In the genomic region with DNA sequence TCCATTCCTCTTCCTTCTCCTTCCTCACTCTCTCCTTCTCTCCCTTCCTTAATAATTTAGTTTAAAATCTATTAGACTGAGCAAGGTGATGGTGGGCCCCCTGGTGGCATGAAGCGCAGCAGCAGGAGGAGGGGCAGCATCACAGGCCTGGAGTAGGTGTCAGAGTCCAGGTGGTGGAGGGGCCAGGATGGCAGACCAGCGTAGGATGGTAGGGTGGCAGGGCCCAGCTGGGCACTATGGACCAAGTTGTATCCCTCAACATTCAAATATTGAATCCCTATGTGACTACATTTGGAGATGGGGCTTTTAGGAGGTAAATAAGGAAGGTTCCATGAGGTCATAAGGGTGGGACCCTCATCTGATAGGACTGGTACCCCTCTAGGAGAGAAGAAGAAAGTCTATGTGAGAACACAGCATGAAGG, we compare ENCODE assay signal across 8 cellular contexts.
DNase-seq lines count a peak whose midpoint lies in the region; ATAC-seq and TF ChIP-seq lines count a peak whose summit lies in the region.

No MANE protein-coding gene starts in this region.

- H3K4me1 ChIP-seq in Caco-2 (no peaks in the 10 kb centered on the region), MM.1S (ENCODE audit: low read length) (no peaks in the 10 kb centered on the region), right lobe of liver (no peaks in the 10 kb centered on the region)

- H3K27ac Mint-ChIP-seq in Caco-2 (ENCODE audit: unreplicated experiment): no peak overlapping the region
- H3K27ac Mint-ChIP-seq in chondrocyte (ENCODE audit: unreplicated experiment): no peak overlapping the region

- intact Hi-C loops in Caco-2 (cut with micrococcal nuclease; ENCODE audit: unreplicated experiment) (loop anchor here (1.0 to 2.0 kb wide), 3 partner anchors 26 to 226 kb away; no protein-coding TSS in a partner anchor), right lobe of liver (cut with DNase I) (loop anchor here (5.0 to 10.0 kb wide), 2 partner anchors 164 to 226 kb away; partner anchors contain the start of gene PDE9A (in 1 of the 2))

- CTCF ChIA-PET in Caco-2 (lab: Charles Lee): interaction anchor here (1.1 kb wide), 1 partner anchor 225 kb away, joined by 4 read pairs; no protein-coding TSS in a partner anchor

- H4K20me1 ChIP-seq in MM.1S (ENCODE audit: insufficient read depth, low read length): no peaks in the 10 kb centered on the region

- BruUV-seq in Caco-2 (replicated peaks; lab: Mats Ljungman, UMichigan): no TSS peak

- H3K27me3 ChIP-seq in Caco-2 (replicated peaks; ENCODE audit: control insufficient read depth, insufficient read depth, low read length) (no peaks in the 10 kb centered on the region), MM.1S (replicated peaks; ENCODE audit: insufficient read depth, low read length) (peaks cover 20% of the 10 kb centered on the region; the same call in 1 of the 2 replicates), right lobe of liver (no peaks in the 10 kb centered on the region)

- no peaks in the 10 kb centered on the region for H3K4me1 Mint-ChIP-seq in Caco-2 (ENCODE audit: low read depth, unreplicated experiment)
- H3K4me1 Mint-ChIP-seq in chondrocyte (ENCODE audit: low read depth): no peaks in the 10 kb centered on the region

- DNase-seq in Caco-2 (peak in 1 of 2 experiments; percentile 53), MM.1S (peak; percentile 62), chondrocyte (ENCODE audit: low spot score) (no peak), right lobe of liver (peak; percentile 72 to 78 (median 74))
- DNase-seq in activated CD4-positive, CD25-positive, alpha-beta regulatory T cell treated with anti-CD3 and anti-CD28 coated beads, Interleukin-2, amount 50 U/mL, for 72 hours: peak; percentile 56
- DNase-seq in stimulated activated CD8-positive, alpha-beta memory T cell treated with anti-CD3 and anti-CD28 coated beads, Interleukin-2, amount 100 ng/mL, for 1 hour (ENCODE audit: low read depth in 2 of 2): peak; percentile 19 to 41

- H3K9me3 ChIP-seq in Caco-2: peaks cover 35% of the 10 kb centered on the region
- no peaks in the 10 kb centered on the region for H3K9me3 ChIP-seq in MM.1S (replicated peaks; ENCODE audit: insufficient read depth, low read length)
- no peaks in the 10 kb centered on the region for H3K9me3 ChIP-seq in right lobe of liver

- no peak overlapping the region for H3K9ac ChIP-seq in MM.1S (ENCODE audit: low read length)

- TF ChIP-seq CTCF in Caco-2 (IDR thresholded peaks at IDR 0.05; ENCODE audit: insufficient read depth in 1 of 2, low read depth in 1 of 2, low read length in 1 of 2, severe bottlenecking in 1 of 2, unreplicated experiment in 1 of 2): peak; percentile 53 to 58
- TF ChIP-seq CTCF in MM.1S (IDR thresholded peaks at IDR 0.05; ENCODE audit: low read length): peak; percentile 99
- peak; percentile 93 for TF ChIP-seq CTCF in chondrocyte (IDR thresholded peaks at IDR 0.05)
- peak; percentile 94 to 98 (median 96) for TF ChIP-seq CTCF in right lobe of liver (IDR thresholded peaks at IDR 0.05)

- H3K36me3 Mint-ChIP-seq in Caco-2 (ENCODE audit: insufficient read depth, unreplicated experiment) (no peaks in the 10 kb centered on the region), chondrocyte (ENCODE audit: low read depth) (peaks cover 2% of the 10 kb centered on the region)

- no peaks in the 10 kb centered on the region for H3K9me2 ChIP-seq in MM.1S (replicated peaks; ENCODE audit: insufficient read depth, low read length)

- H3K27ac ChIP-seq in MM.1S (ENCODE audit: low read length) (no peak overlapping the region), right lobe of liver (no peak overlapping the region)

- H3K4me3 ChIP-seq in Caco-2 (ENCODE audit: low read depth, low read length) (no peak overlapping the region), MM.1S (ENCODE audit: low read length) (no peak overlapping the region), right lobe of liver (no peak overlapping the region)

- H3K9me3 Mint-ChIP-seq in Caco-2 (ENCODE audit: unreplicated experiment): peaks cover 18% of the 10 kb centered on the region
- peaks cover 2% of the 10 kb centered on the region for H3K9me3 Mint-ChIP-seq in chondrocyte (ENCODE audit: low read depth)

- ATAC-seq in right lobe of liver (peak; percentile 96 to 99 (median 98)), HG03442 (IDR thresholded peaks at IDR 0.05; ENCODE audit: unreplicated experiment) (no peak), HG03025 (IDR thresholded peaks at IDR 0.05; ENCODE audit: low FRiP score, unreplicated experiment) (no peak)

- H3K27me3 Mint-ChIP-seq in Caco-2 (ENCODE audit: insufficient read depth, unreplicated experiment) (no peaks in the 10 kb centered on the region), chondrocyte (ENCODE audit: low read depth) (peaks cover 19% of the 10 kb centered on the region)

- H3K79me2 ChIP-seq in MM.1S (ENCODE audit: low read length): no peaks in the 10 kb centered on the region

- no peaks in the 10 kb centered on the region for H3K36me3 ChIP-seq in Caco-2 (ENCODE audit: control insufficient read depth, insufficient read depth, low read length)
- no peaks in the 10 kb centered on the region for H3K36me3 ChIP-seq in MM.1S (replicated peaks; ENCODE audit: insufficient read depth, low read length)
- H3K36me3 ChIP-seq in right lobe of liver: no peaks in the 10 kb centered on the region

- H3K4me2 ChIP-seq in MM.1S (ENCODE audit: low read depth, low read length): no peak overlapping the region

- H3F3A ChIP-seq in MM.1S (ENCODE audit: insufficient read depth, low read length): no peaks in the 10 kb centered on the region

- H2AFZ ChIP-seq in MM.1S (ENCODE audit: low read length): no peak overlapping the region

- no peak for TF ChIP-seq POLR2A in right lobe of liver (IDR thresholded peaks at IDR 0.05)

- H3K4me3 Mint-ChIP-seq in Caco-2 (ENCODE audit: unreplicated experiment): no peak overlapping the region
- H3K4me3 Mint-ChIP-seq in chondrocyte (ENCODE audit: unreplicated experiment): no peak overlapping the region

- POLR2A ChIA-PET in Caco-2 (lab: Charles Lee): no interaction called here

- 4% methylated on average over 2 of the region's 2 CpGs for WGBS in right lobe of liver (ENCODE audit: insufficient coverage, low coverage, low lambda C conversion rate, missing lambda C conversion rate)

Comparison
In these comparisons a context has a peak if more than half of its experiments do, and no peak if none do; other contexts are left out.
1. ATAC-seq: peak in right lobe of liver (4 of 4); none in HG03442 (single experiment) and HG03025 (single experiment).
2. Peak in every context shown above with its lines, with median percentiles within 50 percentile points of each other: CTCF ChIP-seq.